ENCODE assay signal across 12 cellular contexts in the genomic region with DNA sequence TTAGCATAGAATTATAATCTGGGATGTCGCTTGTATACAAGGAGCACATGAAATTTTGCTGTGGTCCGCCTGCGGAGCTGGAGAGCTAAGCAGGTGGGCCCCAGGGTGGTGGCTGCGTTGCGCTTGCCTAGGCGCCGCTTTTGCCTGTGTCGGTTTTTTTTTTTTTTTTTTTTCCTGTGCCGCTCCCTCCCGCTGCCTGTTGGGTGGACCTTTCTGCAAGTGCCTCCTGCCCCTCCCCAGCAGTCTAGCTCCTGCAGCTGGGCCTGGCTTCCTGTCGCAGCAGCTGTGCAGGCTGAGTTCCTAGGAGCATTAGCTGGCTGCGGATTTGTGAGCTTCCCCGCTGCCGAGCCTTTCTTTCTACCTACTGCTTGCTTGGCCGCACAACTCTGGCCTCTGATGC. TPM values are rescaled to one million over a fixed set of nuclear protein-coding genes. Genes with fewer than 3 reads are reported as not detected.
DNase-seq lines count a peak whose midpoint lies in the region; ATAC-seq and TF ChIP-seq lines count a peak whose summit lies in the region.
"Had no signal": no experiment of that assay in that cellular context is flagged by ENCODE, and none has a peak within 500 bp of the region (broad histone marks: within the 10 kb centered on the region; RNA-seq: fewer than 3 reads in every experiment).

No MANE protein-coding gene starts in this region.

- ATAC-seq in GM19351 (IDR thresholded peaks at IDR 0.05; ENCODE audit: unreplicated experiment) (peak; percentile 83), HG03175 (IDR thresholded peaks at IDR 0.05; ENCODE audit: unreplicated experiment) (peak; percentile 75), HG03025 (IDR thresholded peaks at IDR 0.05; ENCODE audit: low FRiP score, unreplicated experiment) (no peak), esophagus mucosa (no peak)
- ATAC-seq: left cardiac atrium had no signal

- H3K4me3 Mint-ChIP-seq in activated T-cell treated with anti-CD3 and anti-CD28 coated beads, Interleukin-2, amount 50 U/mL, for 24 hours, result no peak overlapping the region

- no peak for TF ChIP-seq POLR2A in Peyer's patch (IDR thresholded peaks at IDR 0.05)

- no peaks in the 10 kb centered on the region for H3K36me3 ChIP-seq in Peyer's patch

- H3K27me3 Mint-ChIP-seq in activated T-cell treated with anti-CD3 and anti-CD28 coated beads, Interleukin-2, amount 50 U/mL, for 24 hours, result no peaks in the 10 kb centered on the region

- peak overlapping the region in 1 of 4 donors; percentile 68 for H3K27ac ChIP-seq in Peyer's patch

- peaks cover 56% of the 10 kb centered on the region for H3K36me3 Mint-ChIP-seq in activated T-cell treated with anti-CD3 and anti-CD28 coated beads, Interleukin-2, amount 50 U/mL, for 24 hours (ENCODE audit: low read depth)

- no peak overlapping the region for H3K27ac Mint-ChIP-seq in activated T-cell treated with anti-CD3 and anti-CD28 coated beads, Interleukin-2, amount 50 U/mL, for 24 hours

- no peaks in the 10 kb centered on the region for H3K9me3 ChIP-seq in Peyer's patch

- H3K9me3 Mint-ChIP-seq in activated T-cell treated with anti-CD3 and anti-CD28 coated beads, Interleukin-2, amount 50 U/mL, for 24 hours, result no peaks in the 10 kb centered on the region

- H3K4me3 ChIP-seq in Peyer's patch, result peak overlapping the region in 1 of 4 donors; percentile 3

- no peak for TF ChIP-seq CTCF in Peyer's patch (IDR thresholded peaks at IDR 0.05)

- H3K4me1 Mint-ChIP-seq in activated T-cell treated with anti-CD3 and anti-CD28 coated beads, Interleukin-2, amount 50 U/mL, for 24 hours (ENCODE audit: low read depth), result peaks cover 14% of the 10 kb centered on the region

- no peaks in the 10 kb centered on the region for H3K27me3 ChIP-seq in Peyer's patch

- DNase-seq in COLO668 (lab: John Stamatoyannopoulos, UW; ENCODE audit: unreplicated experiment) (peak; percentile 16), Peyer's patch (peak in 2 of 3 donors; percentile 74 to 76)
- DNase-seq in activated T-cell treated with anti-CD3 and anti-CD28 coated beads, Interleukin-2, amount 50 U/mL, for 1 hour, result no peak
- DNase-seq in activated T-cell treated with anti-CD3 and anti-CD28 coated beads, Interleukin-2, amount 50 U/mL, for 24 hours, result no peak
- DNase-seq: activated CD4-positive, alpha-beta T cell treated with anti-CD3 and anti-CD28 coated beads, Interleukin-2, amount 50 U/mL, for 48 hours; left cardiac atrium had no signal

- no peaks in the 10 kb centered on the region for H3K4me1 ChIP-seq in Peyer's patch

RNA-seq across cellular contexts. Expression of a gene that starts 20.6 kb away (rescaled TPM):
- 10 to 100 TPM in 1 of 4 donors, 1 to 10 TPM in 3; 1.6 to 32.2 (median 5.3) TPM for total RNA-seq in Peyer's patch
- 0.44 TPM for total RNA-seq in esophagus mucosa
- total RNA-seq: astrocyte, pulmonary artery endothelial cell had no signal

RNA-seq across cellular contexts. Expression of a gene that starts 57.8 kb away (rescaled TPM):
- total RNA-seq in Peyer's patch, result 100 to 1,000 TPM in 1 of 4 donors, 10 to 100 TPM in 3; 10.5 to 106 (median 24.9) TPM
- 100 TPM for total RNA-seq in esophagus mucosa

Comparison
In these comparisons a context has a peak if more than half of its experiments do, and no peak if none do; other contexts are left out.
1. DNase-seq: peak in COLO668 (single experiment) and Peyer's patch (2 of 3); none in activated T-cell treated with anti-CD3 and anti-CD28 coated beads, Interleukin-2, amount 50 U/mL, for 1 hour (single experiment) and activated T-cell treated with anti-CD3 and anti-CD28 coated beads, Interleukin-2, amount 50 U/mL, for 24 hours (single experiment).
2. ATAC-seq: peak in GM19351 (single experiment) and HG03175 (single experiment); none in HG03025 (single experiment) and esophagus mucosa (single experiment).